11 cellular contexts compared by ENCODE assay signal in genomic region chr7:155166673-155167370, GRCh38.
DNase-seq lines count a peak whose midpoint lies in the region; ATAC-seq, FAIRE-seq and TF ChIP-seq lines count a peak whose summit lies in the region.
"Had no signal": no experiment of that assay in that cellular context is flagged by ENCODE, and none has a peak within 500 bp of the region (broad histone marks: within the 10 kb centered on the region; RNA-seq: fewer than 3 reads in every experiment).

No MANE protein-coding gene starts in this region.

- DNase-seq in heart right ventricle (no peak), left ventricle myocardium superior (no peak), PC-3 (peak; percentile 68), fibroblast of lung (ENCODE audit: low read depth in 2 of 2) (peak; percentile 93 to 99), urothelium cell line (ENCODE audit: low spot score) (peak; percentile 66), NCI-H1930 (lab: John Stamatoyannopoulos, UW) (no peak), kidney (no peak)

- no TSS peak for BruUV-seq in PC-3 (replicated peaks; lab: Mats Ljungman, UMichigan)

- no peak for TF ChIP-seq CTCF in heart right ventricle (IDR thresholded peaks at IDR 0.05)
- no peak for TF ChIP-seq CTCF in PC-3 (conservative IDR thresholded peaks at IDR 0.05; ENCODE audit: low read depth, low read length)
- no peak for TF ChIP-seq CTCF in fibroblast of lung (conservative IDR thresholded peaks at IDR 0.05 in 1 of 2, IDR thresholded peaks at IDR 0.05 in 1 of 2; ENCODE audit: low read depth in 1 of 2, low read length in 2 of 2)
- no peak for TF ChIP-seq CTCF in kidney (IDR thresholded peaks at IDR 0.05; ENCODE audit: borderline replicate concordance, extremely low read depth, insufficient read depth)

- 78 to 88% methylated on average over 28 of the region's 28 CpGs for WGBS in heart right ventricle, 2 donors

- no peak overlapping the region for H3K27ac ChIP-seq in heart right ventricle
- no peak overlapping the region for H3K27ac ChIP-seq in PC-3 (ENCODE audit: low read length)
- peak overlapping the region; percentile 69 for H3K27ac ChIP-seq in fibroblast of lung (ENCODE audit: insufficient read depth, low read length)
- no peak overlapping the region for H3K27ac ChIP-seq in kidney (ENCODE audit: low read depth in 2 of 2, low read length in 2 of 2)
- H3K27ac ChIP-seq: neutrophil, suprapubic skin had no signal

- H3K36me3 ChIP-seq in heart right ventricle (no peaks in the 10 kb centered on the region), PC-3 (ENCODE audit: low read depth, low read length) (no peaks in the 10 kb centered on the region), fibroblast of lung (ENCODE audit: control insufficient read depth, insufficient read depth, low read length) (no peaks in the 10 kb centered on the region), kidney (ENCODE audit: control insufficient read depth in 1 of 2, insufficient read depth in 2 of 2, low read length in 2 of 2) (no peaks in the 10 kb centered on the region)
- H3K36me3 ChIP-seq: neutrophil, suprapubic skin had no signal

- H3K79me2 ChIP-seq in PC-3 (ENCODE audit: low read length) (no peaks in the 10 kb centered on the region), fibroblast of lung (ENCODE audit: control insufficient read depth, insufficient read depth, low read length) (no peaks in the 10 kb centered on the region)

- FAIRE-seq in urothelium cell line (lab: Jason Lieb, UNC): no peak
- FAIRE-seq in kidney (lab: Jason Lieb, UNC): no peak

- no peaks in the 10 kb centered on the region for H3K4me1 ChIP-seq in heart right ventricle
- peaks cover 4% of the 10 kb centered on the region; the same call in 1 of the 2 replicates for H3K4me1 ChIP-seq in PC-3 (ENCODE audit: insufficient read depth, low read length)
- no peaks in the 10 kb centered on the region for H3K4me1 ChIP-seq in fibroblast of lung (ENCODE audit: control insufficient read depth, extremely low read depth, insufficient read depth, low read length)
- no peaks in the 10 kb centered on the region for H3K4me1 ChIP-seq in kidney (ENCODE audit: control insufficient read depth in 1 of 2, insufficient read depth in 1 of 2, low read depth in 1 of 2, low read length in 2 of 2)
- H3K4me1 ChIP-seq: Caco-2, suprapubic skin had no signal

- peak in 5 of 8 donors; percentile 17 to 87 (median 62) for ATAC-seq in heart right ventricle
- no peak for ATAC-seq in left ventricle myocardium superior
- peak; percentile 95 for ATAC-seq in PC-3
- no peak for ATAC-seq in GM18519 (IDR thresholded peaks at IDR 0.05; ENCODE audit: low FRiP score, unreplicated experiment)

- H3K9me3 ChIP-seq in heart right ventricle (no peaks in the 10 kb centered on the region), PC-3 (ENCODE audit: low read length) (no peaks in the 10 kb centered on the region), fibroblast of lung (ENCODE audit: control insufficient read depth, insufficient read depth, low read depth, low read length) (no peaks in the 10 kb centered on the region), kidney (ENCODE audit: control insufficient read depth in 1 of 2, low read length in 2 of 2) (no peaks in the 10 kb centered on the region)
- H3K9me3 ChIP-seq: Caco-2, neutrophil, suprapubic skin had no signal

- H2AFZ ChIP-seq in PC-3 (ENCODE audit: low read length) (peak overlapping the region; percentile 28; the same call in 1 of the 2 replicates), fibroblast of lung (ENCODE audit: low read length) (no peak overlapping the region)

- H3K4me3 ChIP-seq in heart right ventricle: no peak overlapping the region
- H3K4me3 ChIP-seq in PC-3 (ENCODE audit: low read length): no peak overlapping the region
- no peak overlapping the region for H3K4me3 ChIP-seq in fibroblast of lung (replicated peaks in 1 of 4; ENCODE audit: control extremely low read depth in 1 of 4, insufficient read depth in 1 of 4, low read depth in 3 of 4, low read length in 4 of 4)
- H3K4me3 ChIP-seq in kidney (ENCODE audit: low read length in 2 of 2): no peak overlapping the region
- H3K4me3 ChIP-seq: suprapubic skin had no signal

- H4K20me1 ChIP-seq in PC-3 (ENCODE audit: low read length) (no peaks in the 10 kb centered on the region), fibroblast of lung (ENCODE audit: control insufficient read depth, extremely low read depth, insufficient read depth, low read length) (no peaks in the 10 kb centered on the region)

- CTCF ChIA-PET in PC-3 (lab: Charles Lee): no interaction called here

- intact Hi-C loops in heart right ventricle (cut with DNase I): no loop called here
- intact Hi-C loops in left ventricle myocardium superior (cut with micrococcal nuclease): no loop called here
- intact Hi-C loops in PC-3 (cut with micrococcal nuclease): loop anchor here (10.0 kb wide), 1 partner anchor 162 kb away; the partner anchor contains the start of gene PAXIP1
- intact Hi-C loops in kidney (cut with DNase I): no loop called here

- POLR2A ChIA-PET in PC-3 (lab: Charles Lee; ENCODE audit: unreplicated experiment): no interaction called here

- no peaks in the 10 kb centered on the region for H3F3A ChIP-seq in PC-3 (ENCODE audit: low read length, unreplicated experiment)

- H3K9ac ChIP-seq in PC-3 (ENCODE audit: low read length): no peak overlapping the region
- H3K9ac ChIP-seq in fibroblast of lung (ENCODE audit: insufficient read depth, low read length): no peak overlapping the region
- H3K9ac ChIP-seq in kidney (ENCODE audit: low read length in 2 of 2): no peak overlapping the region

- H3K9me2 ChIP-seq in PC-3 (replicated peaks; ENCODE audit: low read length): no peaks in the 10 kb centered on the region

- peaks cover 0 to 40% (median 7%) of the 10 kb centered on the region in 7 donors for H3K27me3 ChIP-seq in heart right ventricle
- H3K27me3 ChIP-seq in PC-3 (ENCODE audit: low read length): peaks cover 49% of the 10 kb centered on the region
- H3K27me3 ChIP-seq in fibroblast of lung (ENCODE audit: control insufficient read depth, insufficient read depth, low read length): no peaks in the 10 kb centered on the region

- no peak overlapping the region for H3K4me2 ChIP-seq in PC-3 (ENCODE audit: low read length)
- no peak overlapping the region for H3K4me2 ChIP-seq in fibroblast of lung (ENCODE audit: extremely low read depth, insufficient read depth, low read length)

Comparison
In these comparisons a context has a peak if more than half of its experiments do, and no peak if none do; other contexts are left out.
1. ATAC-seq: peak in heart right ventricle (5 of 8) and PC-3 (single experiment); none in left ventricle myocardium superior (single experiment) and GM18519 (single experiment).
2. DNase-seq: peak in PC-3 (single experiment), fibroblast of lung (2 of 2) and urothelium cell line (single experiment); none in heart right ventricle (0 of 2), left ventricle myocardium superior (single experiment), NCI-H1930 (0 of 2) and kidney (single experiment).